Comparison of ENCODE assay signal across 9 cellular contexts in genomic region chr17:67246398-67246647, GRCh38. TPM values are rescaled to one million over a fixed set of nuclear protein-coding genes. Genes with fewer than 3 reads are reported as not detected.
DNase-seq lines count a peak whose midpoint lies in the region; ATAC-seq, FAIRE-seq and TF ChIP-seq lines count a peak whose summit lies in the region.
"Had no signal": no experiment of that assay in that cellular context is flagged by ENCODE, and none has a peak within 500 bp of the region (broad histone marks: within the 10 kb centered on the region; RNA-seq: fewer than 3 reads in every experiment).

No MANE protein-coding gene starts in this region.

- peaks cover 21% of the 10 kb centered on the region for H3K79me2 ChIP-seq in GM12878 (ENCODE audit: control insufficient read depth, insufficient read depth, low read length)

- peak overlapping the region; percentile 25; the same call in 1 of the 2 replicates for H2AFZ ChIP-seq in GM12878 (ENCODE audit: control insufficient read depth, low read depth, low read length)

- TF ChIP-seq CTCF in heart left ventricle (IDR thresholded peaks at IDR 0.05): no peak
- no peak for TF ChIP-seq CTCF in GM12878 (IDR thresholded peaks at IDR 0.05 in 2 of 3, conservative IDR thresholded peaks at IDR 0.05 in 1 of 3; ENCODE audit: control insufficient read depth in 2 of 3, extremely low read depth in 1 of 3, insufficient read depth in 1 of 3, low read depth in 3 of 3, low read length in 3 of 3)
- TF ChIP-seq CTCF in vagina (IDR thresholded peaks at IDR 0.05): no peak

- H4K20me1 ChIP-seq in GM12878 (ENCODE audit: control insufficient read depth, insufficient read depth): no peaks in the 10 kb centered on the region

- H3K27me3 Mint-ChIP-seq in memory B cell: no peaks in the 10 kb centered on the region

- FAIRE-seq in GM12878 (lab: Jason Lieb, UNC) (no peak), GM12892 (lab: Jason Lieb, UNC) (no peak)

- H3K9me3 Mint-ChIP-seq in memory B cell: no peaks in the 10 kb centered on the region

- ATAC-seq in heart left ventricle (no peak), left ventricle myocardium superior (no peak), GM12878 (no peak), memory B cell (ENCODE audit: low read depth) (no peak), HG03108 (IDR thresholded peaks at IDR 0.05; ENCODE audit: unreplicated experiment) (no peak), GM21528 (IDR thresholded peaks at IDR 0.05; ENCODE audit: low FRiP score, unreplicated experiment) (no peak)

- peak overlapping the region; percentile 79 for H3K4me3 Mint-ChIP-seq in memory B cell

- H3K4me2 ChIP-seq in GM12878 (ENCODE audit: control insufficient read depth, insufficient read depth): peak overlapping the region; percentile 92

- H3K36me3 Mint-ChIP-seq in memory B cell: no peaks in the 10 kb centered on the region

- H3K4me3 ChIP-seq in heart left ventricle: peak overlapping the region; percentile 68 to 100 (median 96)
- H3K4me3 ChIP-seq in GM12878: peak overlapping the region; percentile 88
- peak overlapping the region; percentile 81 to 88 for H3K4me3 ChIP-seq in vagina

- no TSS peak for BruUV-seq in GM12878 (replicated peaks; lab: Mats Ljungman, UMichigan)

- POLR2A ChIA-PET in GM12878 (lab: Charles Lee): no interaction called here

- no peak overlapping the region for H3K27ac Mint-ChIP-seq in memory B cell

- RAD21 ChIA-PET in GM12878 (lab: Charles Lee; ENCODE audit: unreplicated experiment): no interaction called here

- H3K36me3 ChIP-seq in heart left ventricle: peaks cover 0 to 8% (median 0%) of the 10 kb centered on the region in 9 donors
- H3K36me3 ChIP-seq in GM12878 (ENCODE audit: control insufficient read depth in 2 of 2, insufficient read depth in 2 of 2, low read length in 1 of 2): peaks cover 0 to 3% of the 10 kb centered on the region in 2 experiments; a peak in 1 of 4 replicates
- H3K36me3 ChIP-seq in vagina: no peaks in the 10 kb centered on the region

- peaks cover 25% of the 10 kb centered on the region for H3K4me1 Mint-ChIP-seq in memory B cell

- H3K9ac ChIP-seq in GM12878 (ENCODE audit: control insufficient read depth, insufficient read depth, low read length): no peak overlapping the region; the same call in none of the 2 replicates

- no peak for TF ChIP-seq RAD21 in GM12878 (IDR thresholded peaks at IDR 0.05; ENCODE audit: insufficient read depth, low read depth, low read length)

- H3K27ac ChIP-seq in heart left ventricle (peak overlapping the region in 7 of 12 donors; percentile 76 to 94 (median 91)), GM12878 (ENCODE audit: control insufficient read depth, insufficient read depth) (no peak overlapping the region), vagina (peak overlapping the region; percentile 94)

- DNase-seq in heart left ventricle: no peak
- no peak for DNase-seq in left ventricle myocardium superior
- no peak for DNase-seq in GM12878 (ENCODE audit: low read depth, low spot score)
- no peak for DNase-seq in memory B cell (ENCODE audit: low spot score in 2 of 2)
- DNase-seq in vagina (ENCODE audit: extremely low spot score in 2 of 2): no peak
- DNase-seq in GM12892 (ENCODE audit: insufficient read length): no peak
- DNase-seq: NCI-H2171 had no signal

- no peak for TF ChIP-seq EP300 in GM12878 (IDR thresholded peaks at IDR 0.05; ENCODE audit: borderline replicate concordance in 1 of 2, control insufficient read depth in 1 of 2, low read depth in 2 of 2, low read length in 2 of 2)

- no peaks in the 10 kb centered on the region for H3K9me3 ChIP-seq in heart left ventricle
- H3K9me3 ChIP-seq in GM12878 (replicated peaks; ENCODE audit: control insufficient read depth, insufficient read depth, low read length): no peaks in the 10 kb centered on the region
- H3K9me3 ChIP-seq in vagina: no peaks in the 10 kb centered on the region

- TF ChIP-seq POLR2A in heart left ventricle (IDR thresholded peaks at IDR 0.05) (no peak), GM12878 (IDR thresholded peaks at IDR 0.05; ENCODE audit: low read depth, low read length) (no peak), vagina (IDR thresholded peaks at IDR 0.05) (no peak), GM12892 (IDR thresholded peaks at IDR 0.05; ENCODE audit: low read depth, low read length) (no peak)

- intact Hi-C loops in heart left ventricle (cut with DNase I) (loop anchor here in 2 of 10 donors (5.0 to 10.0 kb wide), 3 partner anchors 41 to 118 kb away; partner anchors contain the start of gene PSMD12 (in 1 of the 2)), left ventricle myocardium superior (cut with micrococcal nuclease) (no loop called here), GM12878 (cut with micrococcal nuclease; ENCODE audit: unreplicated experiment) (no loop called here), vagina (cut with DNase I) (loop anchor here (5.0 kb wide), 1 partner anchor 1744 kb away; no protein-coding TSS in a partner anchor)

- WGBS in heart left ventricle, 4 donors: 41 to 56% (median 54%) methylated on average over 7 to 8 of the region's 8 CpGs
- 9% methylated on average over 8 of the region's 8 CpGs for WGBS in GM12878 (ENCODE audit: insufficient coverage, insufficient replicate concordance, low lambda C conversion rate, missing lambda C conversion rate)

- peaks cover 7 to 44% (median 30%) of the 10 kb centered on the region in 12 donors for H3K4me1 ChIP-seq in heart left ventricle
- peaks cover 13% of the 10 kb centered on the region for H3K4me1 ChIP-seq in GM12878 (ENCODE audit: control insufficient read depth, insufficient read depth, low read length)
- peaks cover 44% of the 10 kb centered on the region for H3K4me1 ChIP-seq in vagina

- CTCF ChIA-PET in GM12878 (lab: Yijun Ruan, JAX): no interaction called here

- in situ Hi-C loops in GM12878 (cut with MboI): no loop called here

- SMC1A ChIA-PET in GM12878 (lab: Charles Lee; ENCODE audit: uncharacterized antibody, unreplicated experiment): no interaction called here

- no peaks in the 10 kb centered on the region for H3K27me3 ChIP-seq in heart left ventricle
- no peaks in the 10 kb centered on the region for H3K27me3 ChIP-seq in GM12878 (replicated peaks in 1 of 2; ENCODE audit: control insufficient read depth in 2 of 2, insufficient read depth in 2 of 2, low read length in 1 of 2)
- H3K27me3 ChIP-seq in vagina: no peaks in the 10 kb centered on the region

TF ChIP-seq in GM12878, 131 proteins besides CTCF, POLR2A, EP300 and RAD21 (continues in another document):
- no peak for TF ChIP-seq CBX5 (IDR thresholded peaks at IDR 0.05; ENCODE audit: low read depth)
- TF ChIP-seq MLLT1 (IDR thresholded peaks at IDR 0.05): no peak
- TF ChIP-seq NFYA (IDR thresholded peaks at IDR 0.05; ENCODE audit: borderline replicate concordance, low read depth, low read length): no peak

RNA-seq across cellular contexts. Expression of gene HELZ, which starts 1.3 kb away (rescaled TPM):
- total RNA-seq in heart left ventricle (10 to 100 TPM; 26.3 to 48.4 (median 32.5) TPM), left ventricle myocardium superior (35.4 TPM), GM12878 (2014; rRNA removed) (16.7 and 19.6 TPM in 2 replicates), GM12878 (2014; rRNA removed; fragmentation: Illumina TruSeq; extraction: Trizol) (21.5 and 23.4 TPM in 2 replicates), GM12878 (2021) (32.7 and 36.4 TPM in 2 replicates), vagina (31.4 TPM)
- polyA plus RNA-seq in heart left ventricle (1 to 10 TPM; 5.1 to 7.0 TPM), GM12878 (2011; rRNA removed) (29.3 and 42.1 TPM in 2 replicates), GM12878 (2014; fragmentation: Illumina TruSeq; extraction: Trizol) (12.6 and 15.6 TPM in 2 replicates), GM12878 (2014; fragmentation: Nextera tagmentation; extraction: Ambion mirVana) (1 to 10 TPM; 1.5 to 8.1 TPM), GM12878 (2014; rRNA removed) (7.3 and 7.9 TPM in 2 replicates), GM12878 (2016; fragmentation: Nextera tagmentation; extraction: Ambion mirVana) (10 to 100 TPM; 34.1 to 36.8 TPM)
- total RNA-seq in GM12878 (2013; cell fraction: nucleolus; rRNA removed): 555 TPM in 2 replicates
- polyA plus RNA-seq in GM12878 (2011; ENCODE audit: low read depth): 11.2 TPM
- 15.3 and 21.5 TPM in 2 replicates for polyA plus RNA-seq in GM12878 (2011; cell fraction: cytosol; rRNA removed)
- polyA plus RNA-seq in GM12878 (2011; cell fraction: nucleus; rRNA removed): 25.9 and 29.8 TPM in 2 replicates
- 8.9 and 12.1 TPM in 2 replicates for polyA plus RNA-seq in GM12878 (2012)
- 89.5 and 125 TPM in 2 replicates for polyA minus RNA-seq in GM12878 (2011; rRNA and poly(A)+ RNA removed)
- polyA minus RNA-seq in GM12878 (2011; cell fraction: cytosol; rRNA and poly(A)+ RNA removed): 29.2 and 29.9 TPM in 2 replicates
- 88.5 and 107 TPM in 2 replicates for polyA minus RNA-seq in GM12878 (2011; cell fraction: nucleus; rRNA and poly(A)+ RNA removed)
- 19.8 TPM for polyA plus RNA-seq in GM12892 (2012; ENCODE audit: missing spikeins)
